Comparison of ENCODE assay signal across 12 cellular contexts in the genomic region with DNA sequence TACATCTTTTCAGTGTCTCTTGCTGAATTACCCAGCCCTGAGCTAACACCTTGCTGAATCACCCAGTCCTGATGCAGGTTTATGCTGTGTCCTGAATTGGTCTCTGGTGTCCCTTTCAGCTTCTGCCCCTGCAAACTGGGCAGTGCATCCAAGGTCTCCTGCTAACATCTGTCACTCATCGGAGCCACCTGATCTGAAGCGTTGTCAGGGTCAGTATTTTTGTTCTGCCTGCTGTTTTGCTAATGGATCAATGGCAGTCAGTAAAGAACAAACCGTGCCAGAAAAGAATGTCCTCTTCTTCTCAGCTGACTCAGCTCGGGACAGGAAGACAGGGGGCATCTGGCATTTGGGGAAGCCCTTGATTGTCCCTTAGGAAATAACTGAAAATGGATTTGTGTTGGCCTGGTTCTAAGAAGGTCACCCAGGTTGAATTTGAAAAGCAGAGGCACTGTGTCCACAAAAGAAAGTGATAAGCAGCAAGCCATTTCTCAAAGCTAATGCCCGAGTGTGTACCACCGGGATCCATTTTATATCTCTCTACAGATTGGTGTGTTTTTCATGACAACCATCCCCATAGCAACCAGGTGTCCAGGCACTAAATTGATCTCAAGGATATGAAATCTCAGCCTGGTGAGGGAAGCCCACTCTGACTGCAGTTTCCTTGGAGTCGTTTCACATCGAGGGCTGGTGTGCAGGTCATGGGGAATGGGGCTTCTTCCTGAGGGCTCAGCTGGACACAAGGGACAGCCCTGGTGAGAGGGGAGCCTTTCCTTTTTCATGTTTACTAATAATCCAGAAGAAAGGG.
DNase-seq lines count a peak whose midpoint lies in the region; ATAC-seq, FAIRE-seq and TF ChIP-seq lines count a peak whose summit lies in the region.
"Had no signal": no experiment of that assay in that cellular context is flagged by ENCODE, and none has a peak within 500 bp of the region (broad histone marks: within the 10 kb centered on the region; RNA-seq: fewer than 3 reads in every experiment).

No MANE protein-coding gene starts in this region.

- intact Hi-C loops in heart right ventricle (cut with DNase I) (loop anchor here (2.0 to 10.0 kb wide), 24 partner anchors 105 to 358 kb away; partner anchors contain the start of gene IRF2BP2 (in 3 of the 10)), left cardiac atrium (cut with DNase I) (loop anchor here (5.0 to 10.0 kb wide), 7 partner anchors 107 to 363 kb away; partner anchors contain the start of gene IRF2BP2 (in 1 of the 2)), pancreas (cut with DNase I) (loop anchor here in 2 of 3 donors (5.0 kb wide), 3 partner anchors 102 to 248 kb away; no protein-coding TSS in a partner anchor), aorta (cut with DNase I) (loop anchor here (5.0 to 10.0 kb wide), 8 partner anchors 32 to 358 kb away; no protein-coding TSS in a partner anchor)

- H3K27ac ChIP-seq in heart right ventricle (peak overlapping the region; percentile 33 to 100 (median 98)), gastroesophageal sphincter (peak overlapping the region; percentile 95 to 100 (median 98)), pancreas (peak overlapping the region; percentile 94 to 99 (median 97)), aorta (ENCODE audit: low read depth in 1 of 2, low read length in 2 of 2) (peak overlapping the region; percentile 62 to 96)

- TF ChIP-seq CTCF in heart right ventricle (IDR thresholded peaks at IDR 0.05) (no peak), gastroesophageal sphincter (IDR thresholded peaks at IDR 0.05) (peak in 1 of 4 experiments; percentile 14), pancreas (IDR thresholded peaks at IDR 0.05) (no peak)

- H3K4me1 ChIP-seq in heart right ventricle (peaks cover 30 to 92% (median 87%) of the 10 kb centered on the region in 9 donors), gastroesophageal sphincter (peaks cover 38 to 96% (median 71%) of the 10 kb centered on the region in 3 donors), pancreas (peaks cover 48 to 75% (median 69%) of the 10 kb centered on the region in 3 donors), aorta (ENCODE audit: control insufficient read depth in 1 of 2, insufficient read depth in 2 of 2, low read length in 2 of 2) (peaks cover 4 to 13% of the 10 kb centered on the region in 2 donors)

- H3K9me3 ChIP-seq in heart right ventricle (no peaks in the 10 kb centered on the region), gastroesophageal sphincter (no peaks in the 10 kb centered on the region), pancreas (no peaks in the 10 kb centered on the region), aorta (ENCODE audit: control insufficient read depth, low read length) (no peaks in the 10 kb centered on the region)

- no peaks in the 10 kb centered on the region for H3K36me3 ChIP-seq in heart right ventricle
- no peaks in the 10 kb centered on the region for H3K36me3 ChIP-seq in gastroesophageal sphincter
- H3K36me3 ChIP-seq in pancreas = no peaks in the 10 kb centered on the region
- H3K36me3 ChIP-seq in aorta (ENCODE audit: control insufficient read depth in 1 of 2, insufficient read depth in 2 of 2, low read length in 1 of 2) = no peaks in the 10 kb centered on the region
- H3K36me3 ChIP-seq: brain microvascular endothelial cell had no signal

- 52 to 58% methylated on average over 8 of the region's 8 CpGs for WGBS in heart right ventricle, 2 donors
- 58 to 100% methylated on average over 2 to 3 of the region's 8 CpGs for WGBS in gastroesophageal sphincter (ENCODE audit: low coverage in 1 of 2), 2 donors
- WGBS in pancreas, 2 donors = 24 to 25% methylated on average over 8 of the region's 8 CpGs
- WGBS in aorta, 2 donors = 57 to 61% methylated on average over 8 of the region's 8 CpGs

- no peak for TF ChIP-seq POLR2A in gastroesophageal sphincter (IDR thresholded peaks at IDR 0.05)

- H3K4me3 ChIP-seq in heart right ventricle (no peak overlapping the region), gastroesophageal sphincter (no peak overlapping the region), pancreas (no peak overlapping the region), aorta (ENCODE audit: low read length in 2 of 2) (no peak overlapping the region)
- H3K4me3 ChIP-seq: GM23338 had no signal

- ATAC-seq in heart right ventricle (no peak), left cardiac atrium (no peak), gastroesophageal sphincter (no peak), pancreas (no peak), aorta (ENCODE audit: low FRiP score) (no peak), GM18519 (IDR thresholded peaks at IDR 0.05; ENCODE audit: low FRiP score, unreplicated experiment) (no peak)
- ATAC-seq: GM23338; stimulated activated naive CD8-positive, alpha-beta T cell treated with anti-CD3 and anti-CD28 coated beads, Interleukin-15, amount 100 ng/mL, for 72 hours had no signal

- TF ChIP-seq EP300 in gastroesophageal sphincter (IDR thresholded peaks at IDR 0.05) = no peak

- no peak for DNase-seq in heart right ventricle
- no peak for DNase-seq in left cardiac atrium
- DNase-seq in pancreas = peak in 1 of 6 donors; percentile 28
- peak in 1 of 2 donors; percentile 24 for DNase-seq in aorta
- DNase-seq in SK-N-DZ (ENCODE audit: low spot score) = no peak
- DNase-seq in NCI-H2171 treated with DMSO at 0.1 percent for 48 hours (lab: John Stamatoyannopoulos, UW) = no peak
- DNase-seq: brain microvascular endothelial cell; NCI-H510A; stimulated activated naive CD8-positive, alpha-beta T cell treated with anti-CD3 and anti-CD28 coated beads, Interleukin-15, amount 100 ng/mL, for 72 hours had no signal

- H3K27me3 ChIP-seq in heart right ventricle = no peaks in the 10 kb centered on the region
- H3K27me3 ChIP-seq in gastroesophageal sphincter = no peaks in the 10 kb centered on the region
- no peaks in the 10 kb centered on the region for H3K27me3 ChIP-seq in pancreas
- H3K27me3 ChIP-seq in aorta (ENCODE audit: control insufficient read depth in 1 of 2, insufficient read depth in 2 of 2, low read length in 1 of 2) = no peaks in the 10 kb centered on the region
- H3K27me3 ChIP-seq: brain microvascular endothelial cell had no signal

- FAIRE-seq in pancreas (lab: Jason Lieb, UNC) = no peak
